27 cellular contexts compared by ENCODE assay signal in the genomic region with DNA sequence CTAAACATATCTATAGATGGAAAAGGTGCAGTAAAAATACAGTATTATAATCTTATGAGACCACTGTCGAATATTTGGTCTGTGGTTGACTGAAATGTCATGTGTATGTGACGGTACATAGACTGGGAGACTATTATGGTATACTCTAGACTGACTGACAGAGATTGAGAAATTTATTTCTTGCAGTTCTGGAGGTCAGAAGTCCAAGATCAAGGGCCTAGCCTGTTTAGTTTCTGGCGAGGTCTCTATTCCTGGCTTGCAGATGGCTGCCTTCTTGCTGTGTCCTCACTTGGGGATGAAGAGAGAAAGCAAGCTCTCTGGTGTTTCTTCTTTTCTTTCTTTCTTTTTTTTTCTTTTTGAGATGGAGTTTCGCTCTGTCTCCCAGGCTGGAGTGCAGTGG.
"Had no signal": no experiment of that assay in that cellular context is flagged by ENCODE, and none has a peak within 500 bp of the region (broad histone marks: within the 10 kb centered on the region; RNA-seq: fewer than 3 reads in every experiment).

No MANE protein-coding gene starts in this region.

- H3K4me1 Mint-ChIP-seq: stimulated activated effector memory CD8-positive, alpha-beta T cell treated with anti-CD3 and anti-CD28 coated beads, Interleukin-12 subunit alpha, Interleukin-12 subunit beta, amount 100 ng/mL, for 72 hours; stimulated activated memory B cell treated with anti-CD40 and anti-IgM and Interleukin-4, amounts not matched to agents 10 μg/mL and 1 μg/mL and 100 μg/mL, for 72 hours; stimulated activated naive B cell treated with anti-CD40 and anti-IgM and Interleukin-4, amounts not matched to agents 10 μg/mL and 1 μg/mL and 100 μg/mL, for 72 hours; stimulated activated naive CD8-positive, alpha-beta T cell treated with anti-CD3 and anti-CD28 coated beads, Interleukin-15, amount 100 ng/mL, for 72 hours had no signal

- ATAC-seq: stimulated activated effector memory CD8-positive, alpha-beta T cell treated with anti-CD3 and anti-CD28 coated beads, Interleukin-12 subunit alpha, Interleukin-12 subunit beta, amount 100 ng/mL, for 72 hours; stimulated activated memory B cell treated with anti-CD40 and anti-IgM and Interleukin-4, amounts not matched to agents 10 μg/mL and 1 μg/mL and 100 μg/mL, for 72 hours; stimulated activated naive B cell treated with anti-CD40 and anti-IgM and Interleukin-4, amounts not matched to agents 10 μg/mL and 1 μg/mL and 100 μg/mL, for 72 hours; stimulated activated naive CD8-positive, alpha-beta T cell treated with anti-CD3 and anti-CD28 coated beads, Interleukin-15, amount 100 ng/mL, for 72 hours; stimulated activated naive CD8-positive, alpha-beta T cell treated with anti-CD3 and anti-CD28 coated beads, Interleukin-15, Interleukin-2, amounts not matched to agents 100 U/mL and 50 U/mL, for 24 hours; upper lobe of right lung had no signal

- H3K9me3 ChIP-seq: stomach, suprapubic skin, testis, thoracic aorta, thyroid gland, tibial artery, tibial nerve, transverse colon, upper lobe of left lung, upper lobe of right lung, uterus, vagina had no signal

- H3K4me1 ChIP-seq: stomach, suprapubic skin, testis, thyroid gland, tibial artery, tibial nerve, upper lobe of left lung, upper lobe of right lung, uterus, vagina had no signal

- H3K9me3 Mint-ChIP-seq: stimulated activated effector memory CD8-positive, alpha-beta T cell treated with anti-CD3 and anti-CD28 coated beads, Interleukin-12 subunit alpha, Interleukin-12 subunit beta, amount 100 ng/mL, for 72 hours; stimulated activated memory B cell treated with anti-CD40 and anti-IgM and Interleukin-4, amounts not matched to agents 10 μg/mL and 1 μg/mL and 100 μg/mL, for 72 hours; stimulated activated naive B cell treated with anti-CD40 and anti-IgM and Interleukin-4, amounts not matched to agents 10 μg/mL and 1 μg/mL and 100 μg/mL, for 72 hours; stimulated activated naive CD8-positive, alpha-beta T cell treated with anti-CD3 and anti-CD28 coated beads, Interleukin-15, amount 100 ng/mL, for 72 hours; stimulated activated naive CD8-positive, alpha-beta T cell treated with anti-CD3 and anti-CD28 coated beads, Interleukin-15, Interleukin-2, amounts not matched to agents 100 ng/mL and 50 ng/mL, for 24 hours; type B pancreatic cell had no signal

- H3K36me3 Mint-ChIP-seq: stimulated activated effector memory CD8-positive, alpha-beta T cell treated with anti-CD3 and anti-CD28 coated beads, Interleukin-12 subunit alpha, Interleukin-12 subunit beta, amount 100 ng/mL, for 72 hours; stimulated activated memory B cell treated with anti-CD40 and anti-IgM and Interleukin-4, amounts not matched to agents 10 μg/mL and 1 μg/mL and 100 μg/mL, for 72 hours; stimulated activated naive B cell treated with anti-CD40 and anti-IgM and Interleukin-4, amounts not matched to agents 10 μg/mL and 1 μg/mL and 100 μg/mL, for 72 hours; type B pancreatic cell had no signal

- H3K36me3 ChIP-seq: stomach, suprapubic skin, thoracic aorta, thyroid gland, tibial artery, tibial nerve, transverse colon, upper lobe of left lung, upper lobe of right lung, uterus, vagina had no signal

- DNase-seq: stimulated activated CD4-positive, alpha-beta T cell treated with anti-CD3 and anti-CD28 coated beads, Interleukin-2, amount 100 ng/mL, for 48 hours; stimulated activated CD4-positive, alpha-beta T cell treated with anti-CD3 and anti-CD28 coated beads, Interleukin-4, amount 100 ng/mL, for 1 hour; stimulated activated CD4-positive, alpha-beta T cell treated with anti-CD3 and anti-CD28 coated beads, Interleukin-4, amount 100 ng/mL, for 24 hours; stimulated activated CD4-positive, alpha-beta T cell treated with anti-CD3 and anti-CD28 coated beads, Interleukin-4, amount 100 ng/mL, for 4 hours; stimulated activated CD8-positive, alpha-beta memory T cell treated with anti-CD3 and anti-CD28 coated beads, Interleukin-4, amount 100 ng/mL, for 48 hours; stimulated activated naive B cell treated with anti-CD40 and anti-IgM and Interleukin-4, amounts not matched to agents 10 μg/mL and 1 μg/mL and 100 μg/mL, for 72 hours; stimulated activated naive CD4-positive, alpha-beta T cell; stimulated activated naive CD4-positive, alpha-beta T cell treated with Interleukin-2 at 50 U/mL for 16 hours; stimulated activated naive CD8-positive, alpha-beta T cell treated with anti-CD3 and anti-CD28 coated beads, Interleukin-15, amount 100 ng/mL, for 72 hours; stimulated activated naive CD8-positive, alpha-beta T cell treated with anti-CD3 and anti-CD28 coated beads, Interleukin-15, Interleukin-2, amounts not matched to agents 100 U/mL and 50 U/mL, for 24 hours; stomach; substantia nigra; testis; thyroid gland; tibial artery; transverse colon; upper lobe of left lung; upper lobe of right lung; uterus had no signal

- H3K4me3 ChIP-seq: stomach, suprapubic skin, testis, thoracic aorta, thyroid gland, tibial artery, tibial nerve, transverse colon, upper lobe of left lung, upper lobe of right lung, uterus, vagina had no signal

- H3K27me3 Mint-ChIP-seq: stimulated activated naive CD8-positive, alpha-beta T cell treated with anti-CD3 and anti-CD28 coated beads, Interleukin-15, amount 100 ng/mL, for 72 hours; stimulated activated naive CD8-positive, alpha-beta T cell treated with anti-CD3 and anti-CD28 coated beads, Interleukin-15, Interleukin-2, amounts not matched to agents 100 ng/mL and 50 ng/mL, for 24 hours; type B pancreatic cell had no signal

- H3K27me3 ChIP-seq: stomach, suprapubic skin, testis, thyroid gland, tibial artery, tibial nerve, transverse colon, upper lobe of left lung, upper lobe of right lung, uterus, vagina had no signal

- H3K4me3 Mint-ChIP-seq: stimulated activated effector memory CD8-positive, alpha-beta T cell treated with anti-CD3 and anti-CD28 coated beads, Interleukin-12 subunit alpha, Interleukin-12 subunit beta, amount 100 ng/mL, for 72 hours; stimulated activated memory B cell treated with anti-CD40 and anti-IgM and Interleukin-4, amounts not matched to agents 10 μg/mL and 1 μg/mL and 100 μg/mL, for 72 hours; stimulated activated naive B cell treated with anti-CD40 and anti-IgM and Interleukin-4, amounts not matched to agents 10 μg/mL and 1 μg/mL and 100 μg/mL, for 72 hours; stimulated activated naive CD8-positive, alpha-beta T cell treated with anti-CD3 and anti-CD28 coated beads, Interleukin-15, amount 100 ng/mL, for 72 hours; stimulated activated naive CD8-positive, alpha-beta T cell treated with anti-CD3 and anti-CD28 coated beads, Interleukin-15, Interleukin-2, amounts not matched to agents 100 ng/mL and 50 ng/mL, for 24 hours; type B pancreatic cell had no signal

- H3K27ac ChIP-seq: stomach, suprapubic skin, testis, thoracic aorta, thyroid gland, tibial artery, tibial nerve, transverse colon, upper lobe of left lung, upper lobe of right lung, uterus, vagina had no signal

- H3K27ac Mint-ChIP-seq: stimulated activated effector memory CD8-positive, alpha-beta T cell treated with anti-CD3 and anti-CD28 coated beads, Interleukin-12 subunit alpha, Interleukin-12 subunit beta, amount 100 ng/mL, for 72 hours; stimulated activated memory B cell treated with anti-CD40 and anti-IgM and Interleukin-4, amounts not matched to agents 10 μg/mL and 1 μg/mL and 100 μg/mL, for 72 hours; stimulated activated naive B cell treated with anti-CD40 and anti-IgM and Interleukin-4, amounts not matched to agents 10 μg/mL and 1 μg/mL and 100 μg/mL, for 72 hours; stimulated activated naive CD8-positive, alpha-beta T cell treated with anti-CD3 and anti-CD28 coated beads, Interleukin-15, amount 100 ng/mL, for 72 hours; stimulated activated naive CD8-positive, alpha-beta T cell treated with anti-CD3 and anti-CD28 coated beads, Interleukin-15, Interleukin-2, amounts not matched to agents 100 ng/mL and 50 ng/mL, for 24 hours; type B pancreatic cell had no signal
